ENCODE assay signal across 9 cellular contexts in genomic region chr14:23562822-23563472, GRCh38. TPM values are rescaled to one million over a fixed set of nuclear protein-coding genes. Genes with fewer than 3 reads are reported as not detected.
DNase-seq lines count a peak whose midpoint lies in the region; ATAC-seq and TF ChIP-seq lines count a peak whose summit lies in the region.
"Had no signal": no experiment of that assay in that cellular context is flagged by ENCODE, and none has a peak within 500 bp of the region (broad histone marks: within the 10 kb centered on the region; RNA-seq: fewer than 3 reads in every experiment).

No MANE protein-coding gene starts in this region.

- ATAC-seq in GM23338 (peak; percentile 22), HG03280 (IDR thresholded peaks at IDR 0.05; ENCODE audit: unreplicated experiment) (no peak), HG03175 (IDR thresholded peaks at IDR 0.05; ENCODE audit: unreplicated experiment) (no peak)
- no peak for ATAC-seq in activated T-helper 17 cell treated with anti-CD3 and anti-CD28 coated beads, Interleukin-2, amount 50 U/mL, for 72 hours (replicated peaks)

- no peaks in the 10 kb centered on the region for H3K9me2 ChIP-seq in GM23338 (ENCODE audit: insufficient read depth)

- no peak overlapping the region for H3K4me3 Mint-ChIP-seq in CD14-positive monocyte
- H3K4me3 Mint-ChIP-seq in GM23338: no peak overlapping the region; the same call in 2 of the 3 replicates
- no peak overlapping the region for H3K4me3 Mint-ChIP-seq in activated T-helper 17 cell treated with anti-CD3 and anti-CD28 coated beads, Interleukin-2, amount 50 U/mL, for 72 hours

- H2AFZ ChIP-seq in GM23338: no peak overlapping the region

- intact Hi-C loops in CD14-positive monocyte (cut with micrococcal nuclease) (loop anchor here (1.0 to 10.0 kb wide), 3 partner anchors 85 to 238 kb away; partner anchors contain the start of gene PABPN1 (in 1 of the 2)), spleen (cut with DNase I; ENCODE audit: low total_unique reads) (loop anchor here (5.0 to 10.0 kb wide), 2 partner anchors 86 to 238 kb away; partner anchors contain the start of gene PABPN1)

- peaks cover 9% of the 10 kb centered on the region; the same call in 1 of the 2 replicates for H3F3A ChIP-seq in GM23338 (replicated peaks; ENCODE audit: low read depth)

- no peak overlapping the region for H3K27ac ChIP-seq in GM23338 (ENCODE audit: low read depth)
- peak overlapping the region in 3 of 8 donors; percentile 2 to 32 (median 23) for H3K27ac ChIP-seq in spleen

- H3K36me3 Mint-ChIP-seq in CD14-positive monocyte (peaks cover 60 to 79% of the 10 kb centered on the region in 2 donors), GM23338 (ENCODE audit: low read depth) (peaks cover 54% of the 10 kb centered on the region)
- H3K36me3 Mint-ChIP-seq in activated T-helper 17 cell treated with anti-CD3 and anti-CD28 coated beads, Interleukin-2, amount 50 U/mL, for 72 hours (ENCODE audit: low read depth): peaks cover 97% of the 10 kb centered on the region

- H3K27me3 Mint-ChIP-seq in CD14-positive monocyte (ENCODE audit: low read depth in 3 of 3) (peaks cover 0 to 1% (median 0%) of the 10 kb centered on the region in 3 donors), GM23338 (ENCODE audit: insufficient read depth, low read depth, poor library complexity) (peaks cover 39% of the 10 kb centered on the region)
- no peaks in the 10 kb centered on the region for H3K27me3 Mint-ChIP-seq in activated T-helper 17 cell treated with anti-CD3 and anti-CD28 coated beads, Interleukin-2, amount 50 U/mL, for 72 hours

- no peak for TF ChIP-seq POLR2A in spleen (IDR thresholded peaks at IDR 0.05)

- H3K4me1 ChIP-seq in GM23338 (ENCODE audit: insufficient read depth): peaks cover 26% of the 10 kb centered on the region
- H3K4me1 ChIP-seq in spleen: peaks cover 5 to 79% (median 28%) of the 10 kb centered on the region in 6 donors

- H3K4me3 ChIP-seq in GM23338: no peak overlapping the region
- no peak overlapping the region for H3K4me3 ChIP-seq in spleen

- H4K20me1 ChIP-seq in GM23338 (replicated peaks; ENCODE audit: insufficient read depth): no peaks in the 10 kb centered on the region; the same call in 1 of the 2 replicates

- peaks cover 0 to 2% (median 0%) of the 10 kb centered on the region in 7 donors for H3K9me3 Mint-ChIP-seq in CD14-positive monocyte
- no peaks in the 10 kb centered on the region; the same call in 2 of the 3 replicates for H3K9me3 Mint-ChIP-seq in GM23338
- no peaks in the 10 kb centered on the region for H3K9me3 Mint-ChIP-seq in activated T-helper 17 cell treated with anti-CD3 and anti-CD28 coated beads, Interleukin-2, amount 50 U/mL, for 72 hours

- H3K79me2 ChIP-seq in GM23338 (replicated peaks; ENCODE audit: insufficient read depth): peaks cover 3% of the 10 kb centered on the region

- 95 to 100% (median 96%) methylated on average over 2 of the region's 2 CpGs for WGBS in spleen, 5 donors

- H3K4me1 Mint-ChIP-seq in CD14-positive monocyte (peaks cover 38% of the 10 kb centered on the region), GM23338 (peaks cover 33% of the 10 kb centered on the region)
- H3K4me1 Mint-ChIP-seq in activated T-helper 17 cell treated with anti-CD3 and anti-CD28 coated beads, Interleukin-2, amount 50 U/mL, for 72 hours: peaks cover 23% of the 10 kb centered on the region

- no peak overlapping the region for H3K4me2 ChIP-seq in GM23338

- H3K27me3 ChIP-seq in GM23338 (ENCODE audit: insufficient read depth) (no peaks in the 10 kb centered on the region), spleen (replicated peaks in 1 of 7) (no peaks in the 10 kb centered on the region)

- TF ChIP-seq CTCF in CD14-positive monocyte (IDR thresholded peaks at IDR 0.05) (peak; percentile 97), GM23338 (conservative IDR thresholded peaks at IDR 0.05; ENCODE audit: low read depth in 2 of 2) (peak; percentile 95 to 98), spleen (IDR thresholded peaks at IDR 0.05 in 8 of 11, conservative IDR thresholded peaks at IDR 0.05 in 3 of 11) (peak; percentile 80 to 93 (median 89))

- H3K36me3 ChIP-seq in GM23338 (ENCODE audit: insufficient read depth): no peaks in the 10 kb centered on the region; the same call in 1 of the 2 replicates
- H3K36me3 ChIP-seq in spleen: peaks cover 0 to 84% (median 72%) of the 10 kb centered on the region in 6 donors

- DNase-seq in CD14-positive monocyte (ENCODE audit: low spot score) (no peak), GM23338 (ENCODE audit: low spot score) (peak; percentile 90), OCI-M1 (lab: John Stamatoyannopoulos, UW) (peak; percentile 61), germinal center (ENCODE audit: low spot score) (peak; percentile 75), spleen (no peak)

- no peaks in the 10 kb centered on the region for H3K9me3 ChIP-seq in spleen

- peak overlapping the region; percentile 7 to 87 (median 70) for H3K27ac Mint-ChIP-seq in CD14-positive monocyte
- H3K27ac Mint-ChIP-seq in GM23338: no peak overlapping the region
- H3K27ac Mint-ChIP-seq in activated T-helper 17 cell treated with anti-CD3 and anti-CD28 coated beads, Interleukin-2, amount 50 U/mL, for 72 hours: peak overlapping the region; percentile 36

TF ChIP-seq in GM23338, 12 proteins besides CTCF, POLR2A, EP300 and RAD21:
- TF ChIP-seq ZNF331 (CRISPR knock-in tag; IDR thresholded peaks at IDR 0.05; ENCODE audit: low read depth) (no peak), NANOG (IDR thresholded peaks at IDR 0.05; ENCODE audit: borderline replicate concordance) (no peak), ZNF114 (CRISPR knock-in tag; IDR thresholded peaks at IDR 0.05) (no peak)

RNA-seq across cellular contexts. Expression of gene AP1G2, which starts 4.6 kb away (rescaled TPM):
- polyA plus RNA-seq in CD14-positive monocyte (10 to 100 TPM; 32.2 to 37.0 TPM), GM23338 (2016; fragmentation: Nextera tagmentation; extraction: Ambion mirVana) (53.7 and 55.3 TPM in 2 replicates), spleen (100 to 1,000 TPM; 126 to 267 (median 176) TPM)
- 63.5 and 70.8 TPM in 2 replicates for total RNA-seq in GM23338 (2014; rRNA removed; shearing (Covaris generic))
- total RNA-seq in activated T-helper 17 cell treated with anti-CD3 and anti-CD28 coated beads, Interleukin-2, amount 50 U/mL, for 72 hours: 100 to 1,000 TPM; 199 to 312 TPM
- 100 to 1,000 TPM; 139 to 261 (median 193) TPM for total RNA-seq in spleen

RNA-seq across cellular contexts. Expression of gene THTPA, which starts 6.9 kb away (rescaled TPM):
- polyA plus RNA-seq in CD14-positive monocyte (10 to 100 TPM; 15.3 to 17.0 TPM), GM23338 (2016; fragmentation: Nextera tagmentation; extraction: Ambion mirVana) (6.3 and 8.6 TPM in 2 replicates), spleen (10 to 100 TPM in 1 of 3 donors, 1 to 10 TPM in 2; 4.5 to 14.2 (median 8.9) TPM)
- total RNA-seq in GM23338 (2014; rRNA removed; shearing (Covaris generic)): 15.0 and 21.3 TPM in 2 replicates
- total RNA-seq in activated T-helper 17 cell treated with anti-CD3 and anti-CD28 coated beads, Interleukin-2, amount 50 U/mL, for 72 hours: 1 to 10 TPM; 7.3 to 8.7 TPM
- 10 to 100 TPM; 16.8 to 25.4 (median 18.6) TPM for total RNA-seq in spleen

RNA-seq across cellular contexts. Expression of gene ZFHX2, which starts 11.4 kb away (rescaled TPM):
- under 1 TPM in 1 of 2 donors, not detected in 1; 0.07 TPM for polyA plus RNA-seq in CD14-positive monocyte
- total RNA-seq in GM23338 (2014; rRNA removed; shearing (Covaris generic)): 9.9 and 11.6 TPM in 2 replicates
- 18.5 and 22.4 TPM in 2 replicates for polyA plus RNA-seq in GM23338 (2016; fragmentation: Nextera tagmentation; extraction: Ambion mirVana)
- total RNA-seq in activated T-helper 17 cell treated with anti-CD3 and anti-CD28 coated beads, Interleukin-2, amount 50 U/mL, for 72 hours: 1 to 10 TPM; 2.1 to 2.3 TPM
- total RNA-seq in spleen: 1 to 10 TPM in 5 of 7 donors, under 1 TPM in 2; 0.42 to 2.9 (median 1.5) TPM
- under 1 TPM; 0.09 to 0.35 (median 0.11) TPM for polyA plus RNA-seq in spleen

RNA-seq across cellular contexts. Expression of gene JPH4, which starts 15.6 kb away (rescaled TPM):
- 1 to 10 TPM; 3.7 to 4.1 TPM for polyA plus RNA-seq in CD14-positive monocyte
- 28.5 and 29.9 TPM in 2 replicates for total RNA-seq in GM23338 (2014; rRNA removed; shearing (Covaris generic))
- 11.0 and 11.9 TPM in 2 replicates for polyA plus RNA-seq in GM23338 (2016; fragmentation: Nextera tagmentation; extraction: Ambion mirVana)
- not detected for total RNA-seq in activated T-helper 17 cell treated with anti-CD3 and anti-CD28 coated beads, Interleukin-2, amount 50 U/mL, for 72 hours
- 10 to 100 TPM in 2 of 7 donors, 1 to 10 TPM in 5; 1.2 to 17.3 (median 5.8) TPM for total RNA-seq in spleen
- polyA plus RNA-seq in spleen: under 1 TPM; 0.70 to 0.93 (median 0.93) TPM
- total RNA-seq: NCI-H460 had no signal

Comparison
In these comparisons a context has a peak if more than half of its experiments do, and no peak if none do; other contexts are left out.
1. DNase-seq: peak in GM23338 (single experiment), OCI-M1 (single experiment) and germinal center (single experiment); none in CD14-positive monocyte (single experiment) and spleen (single experiment).
2. Peak in every context shown above with its lines, with median percentiles within 50 percentile points of each other: CTCF ChIP-seq.